Comparison of ENCODE assay signal across 30 cellular contexts in genomic region chr20:59811681-59812171, GRCh38.
DNase-seq lines count a peak whose midpoint lies in the region; ATAC-seq and TF ChIP-seq lines count a peak whose summit lies in the region.
"Had no signal": no experiment of that assay in that cellular context is flagged by ENCODE, and none has a peak within 500 bp of the region (broad histone marks: within the 10 kb centered on the region; RNA-seq: fewer than 3 reads in every experiment).

No MANE protein-coding gene starts in this region.

- intact Hi-C loops in heart right ventricle (cut with DNase I), result no loop called here
- intact Hi-C loops in Caco-2 (cut with micrococcal nuclease; ENCODE audit: unreplicated experiment), result no loop called here

- H3K4me3 Mint-ChIP-seq in Caco-2 (ENCODE audit: unreplicated experiment), result no peak overlapping the region
- H3K4me3 Mint-ChIP-seq: activated naive CD8-positive, alpha-beta T cell treated with anti-CD3 and anti-CD28 coated beads, Interleukin-2, amount 10 ng/mL, durations not matched to agents 7 days and 5 days; memory B cell had no signal

- peaks cover 6% of the 10 kb centered on the region for H3K27me3 Mint-ChIP-seq in Caco-2 (ENCODE audit: insufficient read depth, unreplicated experiment)

- POLR2A ChIA-PET in Caco-2 (lab: Charles Lee), result no interaction called here

- H3K18ac ChIP-seq in neuronal stem cell (ENCODE audit: low read length), result peak overlapping the region; percentile 45

- no peaks in the 10 kb centered on the region for H3K4me1 Mint-ChIP-seq in Caco-2 (ENCODE audit: low read depth, unreplicated experiment)
- H3K4me1 Mint-ChIP-seq: activated naive CD8-positive, alpha-beta T cell treated with anti-CD3 and anti-CD28 coated beads, Interleukin-2, amount 10 ng/mL, durations not matched to agents 7 days and 5 days; memory B cell had no signal

- H3K9me3 ChIP-seq in right atrium auricular region (no peaks in the 10 kb centered on the region), heart right ventricle (no peaks in the 10 kb centered on the region), neuronal stem cell (replicated peaks in 1 of 2; ENCODE audit: control insufficient read depth in 2 of 2, insufficient read depth in 1 of 2, low read depth in 1 of 2, low read length in 2 of 2) (no peaks in the 10 kb centered on the region), Caco-2 (no peaks in the 10 kb centered on the region)
- H3K9me3 ChIP-seq: BLaER1 treated with 17β-estradiol and CSF1 and Interleukin-3, amounts not matched to agents 10 nM and 100 nM; neutrophil; SJCRH30; thyroid gland had no signal

- H3K36me3 ChIP-seq in right atrium auricular region (no peaks in the 10 kb centered on the region), heart right ventricle (no peaks in the 10 kb centered on the region), neuronal stem cell (replicated peaks in 1 of 2; ENCODE audit: control insufficient read depth in 2 of 2, insufficient read depth in 2 of 2, low read length in 2 of 2) (no peaks in the 10 kb centered on the region), Caco-2 (ENCODE audit: control insufficient read depth, insufficient read depth, low read length) (no peaks in the 10 kb centered on the region)
- H3K36me3 ChIP-seq: neutrophil, SJCRH30, thyroid gland had no signal

- no peaks in the 10 kb centered on the region for H3K79me1 ChIP-seq in neuronal stem cell (ENCODE audit: low read depth, low read length)

- WGBS in heart right ventricle, 2 donors, result 84 to 87% methylated on average over 7 of the region's 7 CpGs
- no CpG with 5 or more reads among the region's 7 CpGs for WGBS in neuronal stem cell (ENCODE audit: extremely low coverage in 2 of 2, insufficient read length in 2 of 2, insufficient replicate concordance in 1 of 2), 2 donors

- DNase-seq in right atrium auricular region (ENCODE audit: low spot score) (peak; percentile 18), heart right ventricle (no peak), ecto neural progenitor cell (ENCODE audit: low spot score) (peak; percentile 30), neuronal stem cell (ENCODE audit: low spot score) (no peak), Caco-2 (no peak), hepatic stellate cell (ENCODE audit: low spot score) (no peak)
- DNase-seq in effector CD4-positive, alpha-beta T cell, result no peak
- DNase-seq: activated CD4-positive, CD25-positive, alpha-beta regulatory T cell; activated naive CD8-positive, alpha-beta T cell treated with anti-CD3 and anti-CD28 coated beads, Interleukin-2, amount 10 ng/mL, durations not matched to agents 7 days and 5 days; activated T-cell treated with anti-CD3 and anti-CD28 coated beads for 4 hours; central memory CD4-positive, alpha-beta T cell; COR-L47; DMS79; GF-D8; glutamatergic neuron; Kasumi-1; kidney glomerular epithelial cell; NCI-H1436 treated with DMSO at 0.1 percent for 48 hours; NCI-H2107; NCI-H446; NCI-H774; SJCRH30; stimulated activated naive CD8-positive, alpha-beta T cell treated with anti-CD3 and anti-CD28 coated beads, Interleukin-15, Interleukin-2, amounts not matched to agents 100 U/mL and 50 U/mL, for 24 hours; T-helper 1 cell; thyroid gland had no signal

- no peak overlapping the region for H3K23ac ChIP-seq in neuronal stem cell (ENCODE audit: low read depth, low read length, poor library complexity)

- CTCF ChIA-PET in Caco-2 (lab: Charles Lee), result no interaction called here

- BruUV-seq in Caco-2 (replicated peaks; lab: Mats Ljungman, UMichigan), result no TSS peak

- no peak overlapping the region for H2BK15ac ChIP-seq in neuronal stem cell (ENCODE audit: low read length)

- H3K27me3 ChIP-seq in right atrium auricular region, result no peaks in the 10 kb centered on the region
- peaks cover 0 to 6% (median 0%) of the 10 kb centered on the region in 7 donors for H3K27me3 ChIP-seq in heart right ventricle
- peaks cover 0 to 27% (median 0%) of the 10 kb centered on the region in 3 experiments for H3K27me3 ChIP-seq in neuronal stem cell (ENCODE audit: control insufficient read depth in 3 of 3, insufficient read depth in 3 of 3, low read depth in 1 of 3, low read length in 3 of 3)
- peaks cover 2% of the 10 kb centered on the region; the same call in 1 of the 2 replicates for H3K27me3 ChIP-seq in Caco-2 (replicated peaks; ENCODE audit: control insufficient read depth, insufficient read depth, low read length)
- H3K27me3 ChIP-seq: BLaER1 treated with 17β-estradiol and CSF1 and Interleukin-3, amounts not matched to agents 10 nM and 100 nM; neutrophil; thyroid gland had no signal

- peak overlapping the region; percentile 1 for H4K91ac ChIP-seq in neuronal stem cell (ENCODE audit: low read depth, low read length, poor library complexity)

- H2BK120ac ChIP-seq in neuronal stem cell (ENCODE audit: low read depth, low read length), result no peak overlapping the region

- H3K27ac ChIP-seq in right atrium auricular region, result no peak overlapping the region
- no peak overlapping the region for H3K27ac ChIP-seq in heart right ventricle
- H3K27ac ChIP-seq in neuronal stem cell (replicated peaks; ENCODE audit: low read length), result no peak overlapping the region
- H3K27ac ChIP-seq: BLaER1 treated with 17β-estradiol and CSF1 and Interleukin-3, amounts not matched to agents 10 nM and 100 nM; epithelial cell of prostate; neutrophil; SJCRH30; thyroid gland had no signal

- H3K14ac ChIP-seq in neuronal stem cell (ENCODE audit: low read length), result no peak overlapping the region

- H3K9ac ChIP-seq in neuronal stem cell (ENCODE audit: low read depth, low read length, poor library complexity), result no peak overlapping the region
- H3K9ac ChIP-seq: BLaER1 treated with 17β-estradiol and CSF1 and Interleukin-3, amounts not matched to agents 10 nM and 100 nM had no signal

- no peak overlapping the region for H2BK12ac ChIP-seq in neuronal stem cell (ENCODE audit: low read length)

- TF ChIP-seq CTCF in right atrium auricular region (IDR thresholded peaks at IDR 0.05) (no peak), heart right ventricle (IDR thresholded peaks at IDR 0.05) (no peak), Caco-2 (IDR thresholded peaks at IDR 0.05; ENCODE audit: insufficient read depth in 1 of 2, low read depth in 1 of 2, low read length in 1 of 2, severe bottlenecking in 1 of 2, unreplicated experiment in 1 of 2) (no peak)

- no peak overlapping the region for H3K27ac Mint-ChIP-seq in Caco-2 (ENCODE audit: unreplicated experiment)
- H3K27ac Mint-ChIP-seq: activated naive CD8-positive, alpha-beta T cell treated with anti-CD3 and anti-CD28 coated beads, Interleukin-2, amount 10 ng/mL, durations not matched to agents 7 days and 5 days; memory B cell; progenitor cell of endocrine pancreas had no signal

- H3K4me1 ChIP-seq in right atrium auricular region, result no peaks in the 10 kb centered on the region
- H3K4me1 ChIP-seq in heart right ventricle, result no peaks in the 10 kb centered on the region
- peaks cover 0 to 11% of the 10 kb centered on the region in 2 donors for H3K4me1 ChIP-seq in neuronal stem cell (ENCODE audit: control insufficient read depth in 2 of 2, insufficient read depth in 1 of 2, low read depth in 1 of 2, low read length in 2 of 2)
- no peaks in the 10 kb centered on the region for H3K4me1 ChIP-seq in Caco-2
- H3K4me1 ChIP-seq: SJCRH30, thyroid gland had no signal

- peak overlapping the region; percentile 60 for H2AK5ac ChIP-seq in neuronal stem cell (ENCODE audit: low read depth, low read length)

- no peak overlapping the region for H3K4me2 ChIP-seq in neuronal stem cell (ENCODE audit: insufficient read depth, low read length, poor library complexity, severe bottlenecking)
- H3K4me2 ChIP-seq: BLaER1 treated with 17β-estradiol and CSF1 and Interleukin-3, amounts not matched to agents 10 nM and 100 nM had no signal

- H2AFZ ChIP-seq in neuronal stem cell (ENCODE audit: low read length), result no peak overlapping the region

- H3K4me3 ChIP-seq in right atrium auricular region (no peak overlapping the region), heart right ventricle (no peak overlapping the region), neuronal stem cell (ENCODE audit: low read length in 2 of 2) (no peak overlapping the region), Caco-2 (ENCODE audit: low read depth, low read length) (no peak overlapping the region)
- H3K4me3 ChIP-seq: BLaER1 treated with 17β-estradiol and CSF1 and Interleukin-3, amounts not matched to agents 10 nM and 100 nM; SJCRH30; thyroid gland had no signal

- H2BK5ac ChIP-seq in neuronal stem cell (ENCODE audit: low read length), result no peak overlapping the region

- no peaks in the 10 kb centered on the region for H3K9me3 Mint-ChIP-seq in Caco-2 (ENCODE audit: unreplicated experiment)
- H3K9me3 Mint-ChIP-seq: activated naive CD8-positive, alpha-beta T cell treated with anti-CD3 and anti-CD28 coated beads, Interleukin-2, amount 10 ng/mL, durations not matched to agents 7 days and 5 days; memory B cell had no signal

- H4K8ac ChIP-seq in neuronal stem cell (ENCODE audit: low read depth, low read length), result no peak overlapping the region

- no peaks in the 10 kb centered on the region for H3K36me3 Mint-ChIP-seq in Caco-2 (ENCODE audit: insufficient read depth, unreplicated experiment)
- H3K36me3 Mint-ChIP-seq: activated naive CD8-positive, alpha-beta T cell treated with anti-CD3 and anti-CD28 coated beads, Interleukin-2, amount 10 ng/mL, durations not matched to agents 7 days and 5 days; memory B cell had no signal

- H3K4ac ChIP-seq in neuronal stem cell (ENCODE audit: low read length), result no peak overlapping the region

- ATAC-seq in heart right ventricle, result no peak
- ATAC-seq: stimulated activated naive CD8-positive, alpha-beta T cell treated with anti-CD3 and anti-CD28 coated beads, Interleukin-15, Interleukin-2, amounts not matched to agents 100 U/mL and 50 U/mL, for 24 hours had no signal

Comparison
In these comparisons a context has a peak if more than half of its experiments do, and no peak if none do; other contexts are left out.
1. DNase-seq: peak in right atrium auricular region (single experiment) and ecto neural progenitor cell (single experiment); none in heart right ventricle (0 of 2), neuronal stem cell (single experiment), Caco-2 (0 of 2), hepatic stellate cell (single experiment) and effector CD4-positive, alpha-beta T cell (single experiment).